Comparison of ENCODE assay signal across 8 cellular contexts in the genomic region with DNA sequence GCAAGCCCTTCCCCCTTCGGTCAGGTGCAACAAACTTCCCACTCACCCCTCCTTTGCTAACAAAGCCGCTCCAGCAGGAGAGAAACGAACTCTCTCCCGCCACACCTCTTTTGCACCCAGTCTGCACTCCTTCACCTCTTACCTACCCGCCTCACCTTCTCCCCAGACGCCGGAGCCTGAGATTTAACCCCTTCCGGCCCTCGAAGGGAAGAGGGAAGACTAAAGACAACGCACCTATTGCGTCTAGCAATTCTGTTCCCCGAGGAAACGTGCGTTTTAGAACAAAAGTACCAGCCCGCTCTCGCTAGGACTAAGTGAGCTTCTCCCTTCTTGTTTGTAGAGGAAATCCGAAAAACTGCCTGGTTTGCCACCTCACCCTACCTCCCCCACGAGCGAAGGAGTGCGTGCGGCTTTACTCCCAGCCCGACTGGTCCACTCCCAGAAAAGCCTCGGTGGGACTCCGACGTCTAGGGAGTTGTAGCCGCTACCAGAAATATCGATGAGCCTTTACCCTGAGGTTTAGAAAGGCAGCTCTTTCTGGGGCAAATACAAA. TPM values are rescaled to one million over a fixed set of nuclear protein-coding genes. Genes with fewer than 3 reads are reported as not detected.
DNase-seq lines count a peak whose midpoint lies in the region; ATAC-seq and TF ChIP-seq lines count a peak whose summit lies in the region.

No MANE protein-coding gene starts in this region.

- H3K79me2 ChIP-seq in PC-9 (ENCODE audit: low read depth), result peaks cover 65% of the 10 kb centered on the region
- peaks cover 42% of the 10 kb centered on the region for H3K79me2 ChIP-seq in fibroblast of lung (ENCODE audit: control insufficient read depth, insufficient read depth, low read length)

- peaks cover 2% of the 10 kb centered on the region for H3K36me3 Mint-ChIP-seq in IgD-negative memory B cell
- H3K36me3 Mint-ChIP-seq in activated T-cell treated with anti-CD3 and anti-CD28 coated beads, Interleukin-2, amount 50 U/mL, for 72 hours (ENCODE audit: insufficient read depth in 2 of 2), result peaks cover 5 to 6% of the 10 kb centered on the region in 2 donors
- peaks cover under 1 to 17% (median 6%) of the 10 kb centered on the region in 5 donors for H3K36me3 Mint-ChIP-seq in naive thymus-derived CD4-positive, alpha-beta T cell
- H3K36me3 Mint-ChIP-seq in stimulated activated naive B cell treated with anti-CD40 and anti-IgM and Interleukin-4, amounts not matched to agents 10 μg/mL and 1 μg/mL and 100 μg/mL, for 72 hours, result peaks cover 9 to 14% of the 10 kb centered on the region in 2 donors

- DNase-seq in DMS53 (lab: John Stamatoyannopoulos, UW) (peak; percentile 94), PC-9 (peak; percentile 89 to 94), fibroblast of lung (ENCODE audit: low read depth in 2 of 2) (peak; percentile 76 to 79)
- DNase-seq in activated T-cell treated with anti-CD3 and anti-CD28 coated beads, Interleukin-2, amount 50 U/mL, for 72 hours, result peak; percentile 74
- DNase-seq in naive thymus-derived CD4-positive, alpha-beta T cell, result peak; percentile 41 to 75 (median 72)
- peak; percentile 71 for DNase-seq in stimulated activated naive B cell treated with anti-CD40 and anti-IgM and Interleukin-4, amounts not matched to agents 10 μg/mL and 1 μg/mL and 100 μg/mL, for 72 hours

- H3K4me3 Mint-ChIP-seq in IgD-negative memory B cell, result peak overlapping the region; percentile 96 to 100 (median 100)
- H3K4me3 Mint-ChIP-seq in activated T-cell treated with anti-CD3 and anti-CD28 coated beads, Interleukin-2, amount 50 U/mL, for 72 hours, result peak overlapping the region; percentile 98 to 99
- peak overlapping the region; percentile 93 to 100 (median 97) for H3K4me3 Mint-ChIP-seq in naive thymus-derived CD4-positive, alpha-beta T cell
- peak overlapping the region; percentile 90 to 98 for H3K4me3 Mint-ChIP-seq in stimulated activated naive B cell treated with anti-CD40 and anti-IgM and Interleukin-4, amounts not matched to agents 10 μg/mL and 1 μg/mL and 100 μg/mL, for 72 hours

- peak overlapping the region; percentile 98 for H3K27ac ChIP-seq in PC-9
- peak overlapping the region; percentile 63 for H3K27ac ChIP-seq in fibroblast of lung (ENCODE audit: insufficient read depth, low read length)
- H3K27ac ChIP-seq in naive thymus-derived CD4-positive, alpha-beta T cell (ENCODE audit: low read depth, low read length), result peak overlapping the region; percentile 75

- H3K9ac ChIP-seq in fibroblast of lung (ENCODE audit: insufficient read depth, low read length), result peak overlapping the region; percentile 39

- H3K4me3 ChIP-seq in PC-9 (peak overlapping the region; percentile 87), fibroblast of lung (replicated peaks in 1 of 4; ENCODE audit: control extremely low read depth in 1 of 4, insufficient read depth in 1 of 4, low read depth in 3 of 4, low read length in 4 of 4) (peak overlapping the region; percentile 85 to 97 (median 91))
- peak overlapping the region; percentile 100 for H3K4me3 ChIP-seq in naive thymus-derived CD4-positive, alpha-beta T cell (ENCODE audit: low read length)

- peaks cover 63% of the 10 kb centered on the region for H3F3A ChIP-seq in PC-9 (ENCODE audit: insufficient read depth, low read depth)

- POLR2A ChIA-PET in PC-9 (lab: Charles Lee; ENCODE audit: unreplicated experiment), result interaction anchor here (0.5 kb wide), 1 partner anchor 1780 kb away, joined by 3 read pairs; no protein-coding TSS in a partner anchor
- POLR2A ChIA-PET in naive thymus-derived CD4-positive, alpha-beta T cell (lab: Charles Lee), result interaction anchor here (1.0 to 2.3 kb wide), 3 partner anchors 10 to 161 kb away, joined by 3 to 7 read pairs (median 4); no protein-coding TSS in a partner anchor

- TF ChIP-seq CTCF in PC-9 (conservative IDR thresholded peaks at IDR 0.05) (no peak), fibroblast of lung (conservative IDR thresholded peaks at IDR 0.05 in 1 of 2, IDR thresholded peaks at IDR 0.05 in 1 of 2; ENCODE audit: low read depth in 1 of 2, low read length in 2 of 2) (no peak)

- peaks cover 20 to 34% (median 21%) of the 10 kb centered on the region in 3 donors for H3K4me1 Mint-ChIP-seq in IgD-negative memory B cell
- H3K4me1 Mint-ChIP-seq in activated T-cell treated with anti-CD3 and anti-CD28 coated beads, Interleukin-2, amount 50 U/mL, for 72 hours (ENCODE audit: low read depth), result peaks cover 62% of the 10 kb centered on the region
- H3K4me1 Mint-ChIP-seq in naive thymus-derived CD4-positive, alpha-beta T cell, result peaks cover 23 to 69% (median 49%) of the 10 kb centered on the region in 7 donors
- H3K4me1 Mint-ChIP-seq in stimulated activated naive B cell treated with anti-CD40 and anti-IgM and Interleukin-4, amounts not matched to agents 10 μg/mL and 1 μg/mL and 100 μg/mL, for 72 hours, result peaks cover 6 to 24% of the 10 kb centered on the region in 2 donors

- H3K4me1 ChIP-seq in PC-9 (replicated peaks; ENCODE audit: insufficient read depth) (peaks cover 51% of the 10 kb centered on the region), fibroblast of lung (ENCODE audit: control insufficient read depth, extremely low read depth, insufficient read depth, low read length) (no peaks in the 10 kb centered on the region)
- peaks cover 14 to 20% of the 10 kb centered on the region in 2 donors for H3K4me1 ChIP-seq in naive thymus-derived CD4-positive, alpha-beta T cell (ENCODE audit: control insufficient read depth in 2 of 2, insufficient read depth in 2 of 2, low read length in 2 of 2)

- H3K36me3 ChIP-seq in PC-9 (ENCODE audit: low read depth), result peaks cover 15% of the 10 kb centered on the region
- no peaks in the 10 kb centered on the region for H3K36me3 ChIP-seq in fibroblast of lung (ENCODE audit: control insufficient read depth, insufficient read depth, low read length)
- peaks cover 0 to 12% (median 0%) of the 10 kb centered on the region in 3 experiments for H3K36me3 ChIP-seq in naive thymus-derived CD4-positive, alpha-beta T cell (ENCODE audit: control insufficient read depth in 2 of 3, insufficient read depth in 3 of 3, low read length in 3 of 3)

- peak overlapping the region; percentile 59 to 98 (median 95) for H3K27ac Mint-ChIP-seq in IgD-negative memory B cell
- H3K27ac Mint-ChIP-seq in activated T-cell treated with anti-CD3 and anti-CD28 coated beads, Interleukin-2, amount 50 U/mL, for 72 hours, result peak overlapping the region; percentile 98
- H3K27ac Mint-ChIP-seq in naive thymus-derived CD4-positive, alpha-beta T cell, result peak overlapping the region; percentile 90 to 99 (median 95)
- peak overlapping the region; percentile 98 for H3K27ac Mint-ChIP-seq in stimulated activated naive B cell treated with anti-CD40 and anti-IgM and Interleukin-4, amounts not matched to agents 10 μg/mL and 1 μg/mL and 100 μg/mL, for 72 hours

- H3K9me2 ChIP-seq in PC-9 (ENCODE audit: insufficient read depth), result no peaks in the 10 kb centered on the region

- BruUV-seq in PC-9 (replicated peaks; lab: Mats Ljungman, UMichigan), result no TSS peak

- H3K9me3 Mint-ChIP-seq in IgD-negative memory B cell, result no peaks in the 10 kb centered on the region
- H3K9me3 Mint-ChIP-seq in activated T-cell treated with anti-CD3 and anti-CD28 coated beads, Interleukin-2, amount 50 U/mL, for 72 hours, result peaks cover 0 to 2% of the 10 kb centered on the region in 2 donors
- peaks cover 0 to 1% (median 0%) of the 10 kb centered on the region in 11 donors for H3K9me3 Mint-ChIP-seq in naive thymus-derived CD4-positive, alpha-beta T cell
- no peaks in the 10 kb centered on the region for H3K9me3 Mint-ChIP-seq in stimulated activated naive B cell treated with anti-CD40 and anti-IgM and Interleukin-4, amounts not matched to agents 10 μg/mL and 1 μg/mL and 100 μg/mL, for 72 hours

- CTCF ChIA-PET in PC-9 (lab: Charles Lee), result interaction anchor here (0.6 kb wide), 1 partner anchor 134 kb away, joined by 14 read pairs; no protein-coding TSS in a partner anchor
- CTCF ChIA-PET in naive thymus-derived CD4-positive, alpha-beta T cell (lab: Charles Lee), result interaction anchor here (0.6 to 1.4 kb wide), 2 partner anchors 18 to 286 kb away, joined by 6 read pairs; no protein-coding TSS in a partner anchor

- H2AFZ ChIP-seq in PC-9 (peak overlapping the region; percentile 84), fibroblast of lung (ENCODE audit: low read length) (peak overlapping the region; percentile 98)

- H4K20me1 ChIP-seq in PC-9 (ENCODE audit: insufficient read depth) (peaks cover 9% of the 10 kb centered on the region), fibroblast of lung (ENCODE audit: control insufficient read depth, extremely low read depth, insufficient read depth, low read length) (no peaks in the 10 kb centered on the region)

- intact Hi-C loops in PC-9 (cut with micrococcal nuclease; ENCODE audit: unreplicated experiment), result loop anchor here (1.0 to 10.0 kb wide), 4 partner anchors 12 to 158 kb away; partner anchors contain the start of genes REL and SANBR
- intact Hi-C loops in naive thymus-derived CD4-positive, alpha-beta T cell (cut with micrococcal nuclease), result loop anchor here (1.0 to 5.0 kb wide), 16 partner anchors 48 to 1180 kb away; partner anchors contain the start of genes B3GNT2 (in 2 of the 2), PAPOLG (in 2 of the 2), REL (in 2 of the 2) and SANBR (in 2 of the 2)

- peak overlapping the region; percentile 85 for H3K4me2 ChIP-seq in PC-9
- peak overlapping the region; percentile 61 for H3K4me2 ChIP-seq in fibroblast of lung (ENCODE audit: extremely low read depth, insufficient read depth, low read length)

- H3K27me3 Mint-ChIP-seq in IgD-negative memory B cell, result no peaks in the 10 kb centered on the region
- H3K27me3 Mint-ChIP-seq in activated T-cell treated with anti-CD3 and anti-CD28 coated beads, Interleukin-2, amount 50 U/mL, for 72 hours (ENCODE audit: low read depth), result no peaks in the 10 kb centered on the region
- no peaks in the 10 kb centered on the region for H3K27me3 Mint-ChIP-seq in naive thymus-derived CD4-positive, alpha-beta T cell
- no peaks in the 10 kb centered on the region for H3K27me3 Mint-ChIP-seq in stimulated activated naive B cell treated with anti-CD40 and anti-IgM and Interleukin-4, amounts not matched to agents 10 μg/mL and 1 μg/mL and 100 μg/mL, for 72 hours

- H3K27me3 ChIP-seq in PC-9 (ENCODE audit: insufficient read depth, low read depth) (no peaks in the 10 kb centered on the region), fibroblast of lung (ENCODE audit: control insufficient read depth, insufficient read depth, low read length) (no peaks in the 10 kb centered on the region)
- H3K27me3 ChIP-seq in naive thymus-derived CD4-positive, alpha-beta T cell (ENCODE audit: control insufficient read depth in 2 of 2, insufficient read depth in 2 of 2, low read length in 2 of 2), result no peaks in the 10 kb centered on the region

- peak; percentile 60 for ATAC-seq in GM21576 (IDR thresholded peaks at IDR 0.05; ENCODE audit: unreplicated experiment)
- peak; percentile 75 to 77 for ATAC-seq in activated T-cell treated with anti-CD3 and anti-CD28 coated beads, Interleukin-2, amount 50 U/mL, for 72 hours (replicated peaks in 1 of 2)
- ATAC-seq in naive thymus-derived CD4-positive, alpha-beta T cell, result peak; percentile 79
- peak; percentile 78 to 83 for ATAC-seq in stimulated activated naive B cell treated with anti-CD40 and anti-IgM and Interleukin-4, amounts not matched to agents 10 μg/mL and 1 μg/mL and 100 μg/mL, for 72 hours (replicated peaks)

- H3K9me3 ChIP-seq in PC-9 (ENCODE audit: insufficient read depth, low read depth) (no peaks in the 10 kb centered on the region; the same call in 1 of the 2 replicates), fibroblast of lung (ENCODE audit: control insufficient read depth, insufficient read depth, low read depth, low read length) (no peaks in the 10 kb centered on the region)
- H3K9me3 ChIP-seq in naive thymus-derived CD4-positive, alpha-beta T cell (ENCODE audit: control insufficient read depth in 2 of 3, low read length in 3 of 3), result no peaks in the 10 kb centered on the region

RNA-seq across cellular contexts. Expression of gene PEX13, which starts 0.4 kb away (rescaled TPM):
- 10.0 TPM for polyA plus RNA-seq in IgD-negative memory B cell
- 28.4 and 32.4 TPM in 2 replicates for total RNA-seq in PC-9 (2021)
- total RNA-seq in activated T-cell treated with anti-CD3 and anti-CD28 coated beads, Interleukin-2, amount 50 U/mL, for 72 hours, result 10 to 100 TPM; 19.4 to 27.1 TPM
- 25.2 and 28.1 TPM in 2 replicates for total RNA-seq in fibroblast of lung
- polyA plus RNA-seq in fibroblast of lung, result 15.6 and 20.4 TPM in 2 replicates
- polyA plus RNA-seq in fibroblast of lung (2012), result 10.9 and 12.4 TPM in 2 replicates
- polyA minus RNA-seq in fibroblast of lung (ENCODE audit: low replicate concordance), result 21.5 and 33.3 TPM in 2 replicates
- total RNA-seq in naive thymus-derived CD4-positive, alpha-beta T cell, result 10 to 100 TPM in 4 of 5 experiments, 1 to 10 TPM in 1; 7.2 to 23.6 (median 17.8) TPM
- polyA plus RNA-seq in naive thymus-derived CD4-positive, alpha-beta T cell, result 10 to 100 TPM; 15.0 to 15.8 TPM

RNA-seq across cellular contexts. Expression of gene PUS10, which starts 1.0 kb away (rescaled TPM):
- polyA plus RNA-seq in IgD-negative memory B cell (6.8 TPM), fibroblast of lung (5.5 and 6.0 TPM in 2 replicates)
- total RNA-seq in PC-9 (2021) (4.5 and 5.1 TPM in 2 replicates), fibroblast of lung (7.7 and 9.2 TPM in 2 replicates)
- total RNA-seq in activated T-cell treated with anti-CD3 and anti-CD28 coated beads, Interleukin-2, amount 50 U/mL, for 72 hours, result 10 to 100 TPM in 1 of 2 donors, 1 to 10 TPM in 1; 9.7 to 11.9 TPM
- 3.6 and 4.4 TPM in 2 replicates for polyA plus RNA-seq in fibroblast of lung (2012)
- polyA minus RNA-seq in fibroblast of lung (ENCODE audit: low replicate concordance), result 0.59 and 2.4 TPM in 2 replicates
- total RNA-seq in naive thymus-derived CD4-positive, alpha-beta T cell, result 1 to 10 TPM; 4.6 to 9.1 (median 5.4) TPM
- 1 to 10 TPM; 3.2 to 3.4 TPM for polyA plus RNA-seq in naive thymus-derived CD4-positive, alpha-beta T cell

RNA-seq across cellular contexts. Expression of gene SANBR, which starts 48.6 kb away (rescaled TPM):
- polyA plus RNA-seq in IgD-negative memory B cell (1.7 TPM), fibroblast of lung (7.7 and 7.9 TPM in 2 replicates)
- total RNA-seq in PC-9 (2021) (12.6 and 13.8 TPM in 2 replicates), fibroblast of lung (16.4 and 21.0 TPM in 2 replicates)
- 1 to 10 TPM; 4.2 to 4.6 TPM for total RNA-seq in activated T-cell treated with anti-CD3 and anti-CD28 coated beads, Interleukin-2, amount 50 U/mL, for 72 hours
- polyA plus RNA-seq in fibroblast of lung (2012), result 5.7 and 6.1 TPM in 2 replicates
- polyA minus RNA-seq in fibroblast of lung (ENCODE audit: low replicate concordance), result 1.3 and 1.5 TPM in 2 replicates
- total RNA-seq in naive thymus-derived CD4-positive, alpha-beta T cell, result 1 to 10 TPM; 2.0 to 5.9 (median 3.6) TPM
- polyA plus RNA-seq in naive thymus-derived CD4-positive, alpha-beta T cell, result under 1 TPM; 0.24 to 0.78 TPM

Comparison
In these comparisons a context has a peak if more than half of its experiments do, and no peak if none do; other contexts are left out.
1. Peak in every context shown above with its lines: DNase-seq, ATAC-seq, H3K4me3 ChIP-seq and H3K27ac ChIP-seq.